10 cellular contexts compared by ENCODE assay signal in the genomic region with DNA sequence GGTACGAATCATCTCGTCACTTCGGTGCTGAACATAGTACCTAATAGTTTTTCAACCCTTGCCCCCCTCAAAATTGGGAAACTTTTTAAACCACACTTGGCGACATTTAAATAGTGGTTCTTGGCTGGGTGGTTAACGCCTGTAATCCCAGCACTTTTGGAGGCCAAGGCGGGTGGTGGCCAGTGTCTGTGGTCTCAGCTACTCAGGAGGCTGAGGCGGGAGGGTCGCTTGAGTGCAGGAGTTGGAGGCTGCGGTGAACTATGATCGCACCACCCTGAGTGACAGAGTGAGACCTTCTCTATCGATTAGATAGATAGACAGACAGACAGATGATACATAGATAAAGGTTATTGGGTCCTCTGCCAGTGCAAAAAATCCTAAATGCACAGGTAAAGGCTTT. TPM values are rescaled to one million over a fixed set of nuclear protein-coding genes. Genes with fewer than 3 reads are reported as not detected.
DNase-seq lines count a peak whose midpoint lies in the region; ATAC-seq and TF ChIP-seq lines count a peak whose summit lies in the region.
"Had no signal": no experiment of that assay in that cellular context is flagged by ENCODE, and none has a peak within 500 bp of the region (broad histone marks: within the 10 kb centered on the region; RNA-seq: fewer than 3 reads in every experiment).

No MANE protein-coding gene starts in this region.

- no peaks in the 10 kb centered on the region for H3K4me1 ChIP-seq in ACC112 (ENCODE audit: control insufficient read depth, insufficient read depth, low read length, unreplicated experiment)
- no peaks in the 10 kb centered on the region for H3K4me1 ChIP-seq in RWPE2 (ENCODE audit: insufficient read depth, poor library complexity, severe bottlenecking)
- no peaks in the 10 kb centered on the region for H3K4me1 ChIP-seq in parathyroid adenoma

- TF ChIP-seq CTCF in RWPE2 (IDR thresholded peaks at IDR 0.05; ENCODE audit: poor library complexity, severe bottlenecking) (no peak), foreskin fibroblast (IDR thresholded peaks at IDR 0.05; ENCODE audit: low read depth, low read length) (no peak), parathyroid adenoma (IDR thresholded peaks at IDR 0.05) (no peak)

- H3K9me3 ChIP-seq in RWPE2 (ENCODE audit: severe bottlenecking): no peaks in the 10 kb centered on the region
- H3K9me3 ChIP-seq in parathyroid adenoma (ENCODE audit: control insufficient read depth, low read length): no peaks in the 10 kb centered on the region

- H3K27me3 ChIP-seq in ACC112 (ENCODE audit: insufficient read depth, low read length) (no peaks in the 10 kb centered on the region), RWPE2 (ENCODE audit: insufficient read depth, poor library complexity, severe bottlenecking) (no peaks in the 10 kb centered on the region), parathyroid adenoma (ENCODE audit: control insufficient read depth, insufficient read depth, low read length) (no peaks in the 10 kb centered on the region)

- ATAC-seq in RWPE2 (ENCODE audit: low read depth): no peak
- ATAC-seq in HG03354 (IDR thresholded peaks at IDR 0.05; ENCODE audit: poor library complexity, severe bottlenecking, unreplicated experiment): no peak
- ATAC-seq: activated CD4-positive, CD25-positive, alpha-beta regulatory T cell treated with anti-CD3 and anti-CD28 coated beads, Interleukin-2, amount 50 U/mL, for 24 hours had no signal

- H3K27ac ChIP-seq in ACC112 (ENCODE audit: low read depth, low read length) (no peak overlapping the region), RWPE2 (ENCODE audit: poor library complexity, severe bottlenecking) (no peak overlapping the region), parathyroid adenoma (peak overlapping the region; percentile 29)

- H3K4me3 ChIP-seq in ACC112 (ENCODE audit: low read depth, low read length) (peak overlapping the region; percentile 63), RWPE2 (ENCODE audit: severe bottlenecking) (peak overlapping the region; percentile 14), foreskin fibroblast (ENCODE audit: low read depth in 1 of 2, low read length in 2 of 2) (peak overlapping the region; percentile 64 to 71), parathyroid adenoma (ENCODE audit: low read depth, low read length) (peak overlapping the region; percentile 53)

- H3K36me3 ChIP-seq in ACC112 (ENCODE audit: insufficient read depth, low read length): no peaks in the 10 kb centered on the region
- H3K36me3 ChIP-seq in RWPE2 (ENCODE audit: low read depth): no peaks in the 10 kb centered on the region
- no peaks in the 10 kb centered on the region for H3K36me3 ChIP-seq in parathyroid adenoma (ENCODE audit: control insufficient read depth, insufficient read depth, low read length)

- peak overlapping the region; percentile 61 for H3K4me2 ChIP-seq in parathyroid adenoma (ENCODE audit: low read length)

- H2AFZ ChIP-seq in ACC112 (ENCODE audit: low read length, unreplicated experiment) (peak overlapping the region; percentile 53), parathyroid adenoma (peak overlapping the region; percentile 74)

- DNase-seq in RWPE2 (ENCODE audit: low spot score) (no peak), foreskin fibroblast (no peak), dermis blood vessel endothelial cell (no peak), NCI-H2107 treated with DMSO at 0.1 percent for 48 hours (lab: John Stamatoyannopoulos, UW; ENCODE audit: unreplicated experiment) (no peak), foreskin melanocyte (no peak)
- DNase-seq: stimulated activated CD8-positive, alpha-beta memory T cell treated with anti-CD3 and anti-CD28 coated beads, Interleukin-4, amount 100 ng/mL, for 48 hours had no signal

- H3K79me2 ChIP-seq in ACC112 (ENCODE audit: control insufficient read depth, insufficient read depth, low read length, unreplicated experiment): no peaks in the 10 kb centered on the region
- no peaks in the 10 kb centered on the region for H3K79me2 ChIP-seq in parathyroid adenoma

- H3K9ac ChIP-seq in parathyroid adenoma: no peak overlapping the region

RNA-seq across cellular contexts. Expression of gene RASAL2, which starts 55.5 kb away (rescaled TPM):
- total RNA-seq in dermis blood vessel endothelial cell: 32.2 and 35.4 TPM in 2 replicates

Comparison
In these comparisons a context has a peak if more than half of its experiments do, and no peak if none do; other contexts are left out.
1. H3K4me3 ChIP-seq: peak in every context shown above with its lines; median percentile 68 in foreskin fibroblast; 63 in ACC112; 53 in parathyroid adenoma; 14 in RWPE2.